Comparison of ENCODE assay signal across 15 cellular contexts in genomic region chr1:55506686-55507577, GRCh38.
DNase-seq lines count a peak whose midpoint lies in the region; ATAC-seq and TF ChIP-seq lines count a peak whose summit lies in the region.
"Had no signal": no experiment of that assay in that cellular context is flagged by ENCODE, and none has a peak within 500 bp of the region (broad histone marks: within the 10 kb centered on the region; RNA-seq: fewer than 3 reads in every experiment).

No MANE protein-coding gene starts in this region.

- no peak overlapping the region for H3K4me3 ChIP-seq in fibroblast of villous mesenchyme (ENCODE audit: low read depth, low read length)
- H3K4me3 ChIP-seq: lung, Peyer's patch had no signal

- peak; percentile 38; the same call in 1 of the 2 replicates for TF ChIP-seq CTCF in HFFc6 (IDR thresholded peaks at IDR 0.05)
- TF ChIP-seq CTCF in fibroblast of villous mesenchyme (IDR thresholded peaks at IDR 0.05; ENCODE audit: insufficient read depth, low read depth, low read length) = no peak

- no peak for ATAC-seq in GM19452 (IDR thresholded peaks at IDR 0.05; ENCODE audit: unreplicated experiment)
- no peak for ATAC-seq in HG03565 (IDR thresholded peaks at IDR 0.05; ENCODE audit: unreplicated experiment)
- ATAC-seq: activated T-cell treated with anti-CD3 and anti-CD28 coated beads, Interleukin-2, amount 50 U/mL, for 72 hours had no signal

- H3K4me3 Mint-ChIP-seq in HFFc6 = peak overlapping the region; percentile 51
- H3K4me3 Mint-ChIP-seq: activated T-cell treated with anti-CD3 and anti-CD28 coated beads, Interleukin-2, amount 50 U/mL, for 72 hours had no signal

- peak; percentile 57 for DNase-seq in HFFc6
- DNase-seq in T1000 (lab: John Stamatoyannopoulos, UW) = peak; percentile 87
- DNase-seq in fibroblast of villous mesenchyme (ENCODE audit: low read depth) = peak; percentile 10
- DNase-seq in stromal cell of bone marrow (ENCODE audit: low read depth) = peak; percentile 52
- DNase-seq in cardiac septum (ENCODE audit: low spot score) = no peak
- DNase-seq in DMS114 treated with DMSO at 0.1 percent for 48 hours (lab: John Stamatoyannopoulos, UW; ENCODE audit: unreplicated experiment) = no peak
- DNase-seq: activated CD4-positive, alpha-beta T cell treated with anti-CD3 and anti-CD28 coated beads for 48 hours; activated T-cell treated with anti-CD3 and anti-CD28 coated beads, Interleukin-2, amount 50 U/mL, for 72 hours; anterior cingulate cortex; NCI-H446 treated with DMSO at 0.1 percent for 48 hours; occipital lobe; Peyer's patch had no signal

- peaks cover 50% of the 10 kb centered on the region for H3K4me1 Mint-ChIP-seq in HFFc6 (ENCODE audit: low read depth)

- H3K9me3 Mint-ChIP-seq in HFFc6 = no peaks in the 10 kb centered on the region
- H3K9me3 Mint-ChIP-seq: activated T-cell treated with anti-CD3 and anti-CD28 coated beads, Interleukin-2, amount 50 U/mL, for 72 hours had no signal

- H3K27ac Mint-ChIP-seq in HFFc6 = peak overlapping the region; percentile 80
- H3K27ac Mint-ChIP-seq: activated T-cell treated with anti-CD3 and anti-CD28 coated beads, Interleukin-2, amount 50 U/mL, for 72 hours had no signal

- H3K36me3 Mint-ChIP-seq in HFFc6 (ENCODE audit: low read depth) = no peaks in the 10 kb centered on the region

- intact Hi-C loops in cardiac septum (cut with DNase I) = no loop called here

- H3K27me3 Mint-ChIP-seq in HFFc6 (ENCODE audit: insufficient read depth) = no peaks in the 10 kb centered on the region; the same call in 1 of the 2 replicates

Comparison
In these comparisons a context has a peak if more than half of its experiments do, and no peak if none do; other contexts are left out.
1. DNase-seq: peak in HFFc6 (single experiment), T1000 (single experiment), fibroblast of villous mesenchyme (single experiment) and stromal cell of bone marrow (single experiment); none in cardiac septum (single experiment) and DMS114 treated with DMSO at 0.1 percent for 48 hours (single experiment).